ENCODE assay signal across 21 cellular contexts in the genomic region with DNA sequence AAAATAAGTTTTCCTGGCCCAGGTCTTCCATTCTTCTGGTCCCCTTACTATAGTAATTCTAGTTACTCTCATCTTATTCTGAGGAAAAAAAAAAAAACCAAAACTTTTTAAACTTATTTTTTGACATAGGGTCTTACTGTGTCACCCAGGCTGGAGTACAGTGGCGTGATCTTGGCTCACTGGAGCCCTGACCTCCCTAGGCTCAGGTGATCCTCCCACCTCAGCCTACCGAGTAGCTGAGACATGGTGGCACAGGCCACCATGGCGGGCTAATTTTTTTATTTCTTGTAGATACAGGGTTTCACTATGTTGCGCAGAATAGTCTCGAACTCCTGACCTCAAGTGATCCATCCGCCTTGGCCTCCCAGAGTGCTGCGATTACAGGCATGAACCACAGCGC.
"Had no signal": no experiment of that assay in that cellular context is flagged by ENCODE, and none has a peak within 500 bp of the region (broad histone marks: within the 10 kb centered on the region; RNA-seq: fewer than 3 reads in every experiment).

No MANE protein-coding gene starts in this region.

- H3K9me3 ChIP-seq: SK-N-SH had no signal

- DNase-seq: MV-4-11, NCI-H1048, NCI-H1105, NCI-H1417 treated with DMSO at 0.1 percent for 48 hours, NCI-H146, NCI-H1694 treated with DMSO at 0.1 percent for 48 hours, NCI-H1930, NCI-H2081, NCI-H2107, NCI-H2227 treated with DMSO at 0.1 percent for 48 hours, NCI-H524 treated with DMSO at 0.1 percent for 48 hours, NCI-H69, NCI-H774, RPMI8226, SHP77, SK-N-SH, SW 1271, T-cell had no signal

- H3K27ac ChIP-seq: KMS-11 had no signal

- H3K27me3 Mint-ChIP-seq: IgD-negative memory B cell, T-cell had no signal

- H3K4me3 Mint-ChIP-seq: IgD-negative memory B cell, T-cell had no signal

- H3K9me3 Mint-ChIP-seq: IgD-negative memory B cell, T-cell had no signal

- ATAC-seq: K562, T-cell had no signal

- H3K27ac Mint-ChIP-seq: T-cell had no signal

- H3K4me3 ChIP-seq: K562 had no signal

- H3K9ac ChIP-seq: KMS-11, SK-N-SH had no signal

- H3K4me1 Mint-ChIP-seq: IgD-negative memory B cell, T-cell had no signal
